In genomic region chr12:52903855-52904508, GRCh38 we compare ENCODE assay signal across 8 cellular contexts. TPM values are rescaled to one million over a fixed set of nuclear protein-coding genes. Genes with fewer than 3 reads are reported as not detected.
DNase-seq lines count a peak whose midpoint lies in the region; ATAC-seq and TF ChIP-seq lines count a peak whose summit lies in the region.

No MANE protein-coding gene starts in this region.

- H3K27me3 ChIP-seq in tibial nerve = peaks cover 0 to 4% of the 10 kb centered on the region in 2 donors

- TF ChIP-seq POLR2A in tibial nerve (IDR thresholded peaks at IDR 0.05) = no peak

- WGBS in mesodermal cell (ENCODE audit: insufficient coverage in 2 of 2), 2 experiments = 0% methylated on average over 6 to 19 of the region's 31 CpGs
- WGBS in tibial nerve, 2 donors = 16 to 24% methylated on average over 24 to 26 of the region's 31 CpGs

- DNase-seq in DMS79 treated with DMSO at 0.1 percent for 48 hours (lab: John Stamatoyannopoulos, UW) (peak; percentile 28), DMS79 (lab: John Stamatoyannopoulos, UW) (no peak), HPDE6-E6E7 (ENCODE audit: extremely low spot score) (peak; percentile 39), T-helper 2 cell (peak in 3 of 5 experiments; percentile 3 to 41 (median 6)), dermis blood vessel endothelial cell (peak; percentile 64), tibial nerve (ENCODE audit: low spot score in 2 of 2) (no peak)

- peaks cover 54% of the 10 kb centered on the region for H3K4me1 ChIP-seq in mesodermal cell (ENCODE audit: control insufficient read depth, insufficient read depth, low read length, poor library complexity, severe bottlenecking)
- peaks cover 0 to 22% (median 9%) of the 10 kb centered on the region in 4 donors for H3K4me1 ChIP-seq in tibial nerve

- no peak for TF ChIP-seq EP300 in tibial nerve (IDR thresholded peaks at IDR 0.05)

- H3K4me3 ChIP-seq in mesodermal cell (ENCODE audit: extremely low read depth, insufficient read depth, low read length, poor library complexity, severe bottlenecking) (peak overlapping the region; percentile 91), tibial nerve (peak overlapping the region; percentile 24 to 53 (median 42))

- no peak for TF ChIP-seq CTCF in tibial nerve (IDR thresholded peaks at IDR 0.05)

- ATAC-seq in GM18520 (IDR thresholded peaks at IDR 0.05; ENCODE audit: unreplicated experiment) = no peak

- H3K27ac ChIP-seq in mesodermal cell (ENCODE audit: low read depth, low read length, severe bottlenecking) (peak overlapping the region; percentile 94), tibial nerve (peak overlapping the region; percentile 41 to 75 (median 70))

- H3K9me3 ChIP-seq in mesodermal cell (ENCODE audit: control insufficient read depth, low read length) (no peaks in the 10 kb centered on the region), tibial nerve (no peaks in the 10 kb centered on the region)

- H3K36me3 ChIP-seq in mesodermal cell (ENCODE audit: control insufficient read depth, insufficient read depth, low read length) = peaks cover 51% of the 10 kb centered on the region
- H3K36me3 ChIP-seq in tibial nerve = no peaks in the 10 kb centered on the region

RNA-seq across cellular contexts. Expression of gene KRT8, which starts 0.9 kb away (rescaled TPM):
- total RNA-seq in dermis blood vessel endothelial cell (9.5 and 11.9 TPM in 2 replicates), tibial nerve (10 to 100 TPM in 2 of 4 donors, 1 to 10 TPM in 1, under 1 TPM in 1; 0.20 to 19.7 (median 10.2) TPM)
- polyA plus RNA-seq in mesodermal cell (2013, experiment 1 of 2) = 3,226 TPM
- polyA plus RNA-seq in mesodermal cell (2013, experiment 2 of 2) = 3,108 TPM

RNA-seq across cellular contexts. Expression of gene KRT18, which starts 44.9 kb away (rescaled TPM):
- total RNA-seq in dermis blood vessel endothelial cell = 257 and 322 TPM in 2 replicates
- polyA plus RNA-seq in mesodermal cell (2013, experiment 1 of 2) = 2,534 TPM
- polyA plus RNA-seq in mesodermal cell (2013, experiment 2 of 2) = 2,467 TPM
- total RNA-seq in tibial nerve = 1 to 10 TPM in 3 of 4 donors, under 1 TPM in 1; 0.78 to 8.1 (median 3.5) TPM

RNA-seq across cellular contexts. Expression of gene KRT78, which starts 55.2 kb away (rescaled TPM):
- not detected in 2 replicates for total RNA-seq in dermis blood vessel endothelial cell
- not detected for polyA plus RNA-seq in mesodermal cell (2013, experiment 1 of 2)
- polyA plus RNA-seq in mesodermal cell (2013, experiment 2 of 2) = not detected
- 10 to 100 TPM in 1 of 4 donors, not detected in 3; 10.8 TPM for total RNA-seq in tibial nerve

Comparison
In these comparisons a context has a peak if more than half of its experiments do, and no peak if none do; other contexts are left out.
1. DNase-seq: peak in DMS79 treated with DMSO at 0.1 percent for 48 hours (single experiment), HPDE6-E6E7 (single experiment), T-helper 2 cell (3 of 5) and dermis blood vessel endothelial cell (single experiment); none in DMS79 (single experiment) and tibial nerve (0 of 2).
2. RNA of gene KRT18, which starts 44.9 kb away (total RNA-seq): 257 to 322 TPM in dermis blood vessel endothelial cell; 0.78 to 8.1 TPM in tibial nerve; every median in the first group is over 10 times any median in the second.